Comparison of ENCODE assay signal across 21 cellular contexts in the genomic region with DNA sequence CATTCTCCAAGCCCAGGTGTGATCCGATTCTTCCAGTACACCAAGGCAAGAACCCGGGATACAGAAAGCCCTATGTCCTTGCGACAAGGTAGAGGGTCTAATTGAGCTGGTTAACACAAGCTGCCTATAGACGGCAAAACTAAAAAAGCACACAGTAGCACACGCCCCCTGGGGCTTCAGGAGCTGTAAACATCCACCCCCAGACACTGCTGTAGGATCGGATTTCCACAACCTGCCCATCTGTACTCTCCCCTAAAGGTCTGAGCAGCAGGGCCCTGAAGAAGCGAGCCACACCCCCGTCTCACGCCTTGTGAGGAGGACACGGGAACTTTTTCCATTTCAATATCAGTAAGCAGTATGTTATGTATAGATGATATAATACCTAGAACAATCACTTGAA.
DNase-seq lines count a peak whose midpoint lies in the region; ATAC-seq lines count a peak whose summit lies in the region.
"Had no signal": no experiment of that assay in that cellular context is flagged by ENCODE, and none has a peak within 500 bp of the region (broad histone marks: within the 10 kb centered on the region; RNA-seq: fewer than 3 reads in every experiment).

No MANE protein-coding gene starts in this region.

- 0 out of 2 replicates have a peak, but pooled peaks cover 4% of the 10 kb centered on the region for H3K4me1 ChIP-seq in iPS DF 6.9 (ENCODE audit: control insufficient read depth, insufficient read depth, low read length)
- H3K4me1 ChIP-seq: gastroesophageal sphincter, left lung, right atrium auricular region had no signal

- DNase-seq in DMS 273 (lab: John Stamatoyannopoulos, UW; ENCODE audit: unreplicated experiment) (peak; percentile 85), NCI-H1092 treated with DMSO at 0.1 percent for 48 hours (lab: John Stamatoyannopoulos, UW) (peak; percentile 79), NCI-H82 (lab: John Stamatoyannopoulos, UW) (peak; percentile 88), iPS DF 6.9 (ENCODE audit: low read depth, low spot score) (peak; percentile 16), SKM-1 (lab: John Stamatoyannopoulos, UW; ENCODE audit: unreplicated experiment) (no peak), NCI-H1930 (lab: John Stamatoyannopoulos, UW) (no peak)
- DNase-seq: activated CD8-positive, alpha-beta T cell treated with anti-CD3 and anti-CD28 coated beads, Interleukin-2, amount 10 ng/mL, durations not matched to agents 7 days and 5 days; activated naive CD4-positive, alpha-beta T cell treated with anti-CD3 and anti-CD28 coated beads, Interleukin-2, amount 10 ng/mL, durations not matched to agents 7 days and 5 days; activated T-cell treated with anti-CD3 and anti-CD28 coated beads, Interleukin-2, amount 50 U/mL, for 48 hours; anterior cingulate cortex; CD4-positive, alpha-beta T cell; central memory CD4-positive, alpha-beta T cell; Kasumi-1; left lung; NCI-H1105; NCI-H446; T-helper 2 cell had no signal

- H3K4me3 ChIP-seq in iPS DF 6.9 (ENCODE audit: low read length): no peak overlapping the region
- H3K4me3 ChIP-seq: gastroesophageal sphincter, left lung, right atrium auricular region had no signal

- ATAC-seq in GM21526 (IDR thresholded peaks at IDR 0.05; ENCODE audit: low FRiP score, unreplicated experiment): no peak
- ATAC-seq: activated CD8-positive, alpha-beta T cell treated with anti-CD3 and anti-CD28 coated beads, Interleukin-2, amount 10 ng/mL, durations not matched to agents 7 days and 5 days; gastroesophageal sphincter; left lung had no signal

- no peaks in the 10 kb centered on the region for H3K27me3 ChIP-seq in iPS DF 6.9 (ENCODE audit: control insufficient read depth, insufficient read depth, low read length)
- H3K27me3 ChIP-seq: left lung, neutrophil, right atrium auricular region had no signal

- H3K9me3 ChIP-seq in iPS DF 6.9 (ENCODE audit: control insufficient read depth, insufficient read depth, low read length): no peaks in the 10 kb centered on the region
- H3K9me3 ChIP-seq: gastroesophageal sphincter, neutrophil had no signal

- H3K27ac ChIP-seq in iPS DF 6.9 (ENCODE audit: low read length): no peak overlapping the region
- H3K27ac ChIP-seq: gastroesophageal sphincter, left lung, neutrophil, right atrium auricular region had no signal

- H3K36me3 ChIP-seq in iPS DF 6.9 (ENCODE audit: control insufficient read depth, insufficient read depth, low read length): no peaks in the 10 kb centered on the region
- H3K36me3 ChIP-seq: gastroesophageal sphincter, left lung, neutrophil, right atrium auricular region had no signal

- no CpG with 5 or more reads among the region's 10 CpGs for WGBS in iPS DF 6.9 (ENCODE audit: insufficient coverage, insufficient read length)

Comparison
In these comparisons a context has a peak if more than half of its experiments do, and no peak if none do; other contexts are left out.
1. DNase-seq: peak in DMS 273 (single experiment), NCI-H1092 treated with DMSO at 0.1 percent for 48 hours (single experiment), NCI-H82 (single experiment) and iPS DF 6.9 (single experiment); none in SKM-1 (single experiment) and NCI-H1930 (0 of 2).